12 cellular contexts compared by ENCODE assay signal in genomic region chr2:215711484-215712034, GRCh38.
DNase-seq lines count a peak whose midpoint lies in the region; ATAC-seq and TF ChIP-seq lines count a peak whose summit lies in the region.
"Had no signal": no experiment of that assay in that cellular context is flagged by ENCODE, and none has a peak within 500 bp of the region (broad histone marks: within the 10 kb centered on the region; RNA-seq: fewer than 3 reads in every experiment).

No MANE protein-coding gene starts in this region.

- no peak for TF ChIP-seq CTCF in BJ (IDR thresholded peaks at IDR 0.05; ENCODE audit: insufficient read depth, low read depth, low read length)
- no peak for TF ChIP-seq CTCF in omental fat pad (IDR thresholded peaks at IDR 0.05)

- no peaks in the 10 kb centered on the region for H3K27me3 ChIP-seq in BJ (ENCODE audit: control insufficient read depth, insufficient read depth, low read length)
- H3K27me3 ChIP-seq in SJSA1 (replicated peaks): no peaks in the 10 kb centered on the region
- no peaks in the 10 kb centered on the region for H3K27me3 ChIP-seq in SJCRH30
- H3K27me3 ChIP-seq: ovary had no signal

- H3K27ac ChIP-seq in SJSA1 (peak overlapping the region; percentile 90), SJCRH30 (no peak overlapping the region)
- H3K27ac ChIP-seq: ovary had no signal

- H3K4me3 ChIP-seq in BJ (ENCODE audit: low read depth, low read length) (no peak overlapping the region), SJSA1 (no peak overlapping the region), SJCRH30 (no peak overlapping the region)
- H3K4me3 ChIP-seq: ovary had no signal

- H3K36me3 ChIP-seq in BJ (ENCODE audit: control insufficient read depth, insufficient read depth, low read length) (no peaks in the 10 kb centered on the region), SJSA1 (no peaks in the 10 kb centered on the region), SJCRH30 (no peaks in the 10 kb centered on the region)
- H3K36me3 ChIP-seq: ovary had no signal

- H3K9me3 ChIP-seq in SJSA1 (replicated peaks) (no peaks in the 10 kb centered on the region), SJCRH30 (replicated peaks) (no peaks in the 10 kb centered on the region)
- H3K9me3 ChIP-seq: ovary had no signal

- H3K4me1 ChIP-seq in SJSA1 (replicated peaks) (peaks cover 34% of the 10 kb centered on the region), SJCRH30 (peaks cover 6% of the 10 kb centered on the region; the same call in 1 of the 2 replicates)

- DNase-seq in BJ (ENCODE audit: low read depth): peak; percentile 19
- peak; percentile 41 to 82 for DNase-seq in SJSA1 (ENCODE audit: low read depth in 1 of 2, low spot score in 2 of 2)
- DNase-seq in globus pallidus (ENCODE audit: low spot score): peak; percentile 12
- no peak for DNase-seq in omental fat pad (ENCODE audit: low spot score)
- DNase-seq in SJCRH30: no peak
- DNase-seq in NCI-H524 (lab: John Stamatoyannopoulos, UW): no peak
- DNase-seq: activated T-cell treated with anti-CD3 and anti-CD28 coated beads for 4 hours; NCI-H1105 treated with DMSO at 0.1 percent for 48 hours; ovary; stimulated activated naive B cell treated with anti-CD40 and anti-IgM and Interleukin-4, amounts not matched to agents 10 μg/mL and 1 μg/mL and 100 μg/mL, for 72 hours had no signal

- CTCF ChIA-PET in BJ (lab: Yijun Ruan, JAX): interaction anchor here (0.7 to 1.0 kb wide), 3 partner anchors 9 to 36 kb away, joined by 3 read pairs; no protein-coding TSS in a partner anchor

- POLR2A ChIA-PET in BJ (lab: Charles Lee): no interaction called here

- ATAC-seq in omental fat pad (ENCODE audit: low FRiP score) (peak; percentile 31), HG02678 (IDR thresholded peaks at IDR 0.05; ENCODE audit: unreplicated experiment) (no peak), GM21717 (IDR thresholded peaks at IDR 0.05; ENCODE audit: unreplicated experiment) (no peak)
- ATAC-seq: stimulated activated naive B cell treated with anti-CD40 and anti-IgM and Interleukin-4, amounts not matched to agents 10 μg/mL and 1 μg/mL and 100 μg/mL, for 72 hours had no signal

Comparison
In these comparisons a context has a peak if more than half of its experiments do, and no peak if none do; other contexts are left out.
1. DNase-seq: peak in BJ (single experiment), SJSA1 (2 of 2) and globus pallidus (single experiment); none in omental fat pad (single experiment), SJCRH30 (0 of 2) and NCI-H524 (0 of 2).